ENCODE assay signal across 32 cellular contexts in the genomic region with DNA sequence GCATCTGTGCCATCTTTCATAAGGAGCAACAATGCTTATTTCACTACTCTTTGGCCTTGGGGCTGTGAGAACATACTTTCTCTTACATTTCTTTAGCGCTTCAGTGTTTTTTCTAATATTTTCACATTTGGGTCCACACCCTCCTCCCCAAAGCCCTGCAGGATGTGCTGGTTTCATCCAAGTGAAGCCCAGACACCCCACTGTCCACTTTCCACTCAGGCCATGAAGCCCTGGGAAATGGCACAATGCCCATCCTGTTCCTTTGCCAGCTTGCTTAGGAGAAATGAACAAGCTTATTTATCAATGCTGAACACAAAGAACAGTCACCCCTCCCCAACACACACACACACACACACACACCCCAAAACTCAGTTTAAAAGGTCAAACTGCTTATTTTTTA. TPM values are rescaled to one million over a fixed set of nuclear protein-coding genes. Genes with fewer than 3 reads are reported as not detected.
DNase-seq lines count a peak whose midpoint lies in the region; ATAC-seq and TF ChIP-seq lines count a peak whose summit lies in the region.
"Had no signal": no experiment of that assay in that cellular context is flagged by ENCODE, and none has a peak within 500 bp of the region (broad histone marks: within the 10 kb centered on the region; RNA-seq: fewer than 3 reads in every experiment).

No MANE protein-coding gene starts in this region.

- no peak for TF ChIP-seq CTCF in stomach (IDR thresholded peaks at IDR 0.05)

- peak; percentile 47 for DNase-seq in activated CD4-positive, alpha-beta T cell treated with anti-CD3 and anti-CD28 coated beads, Interleukin-2, amount 10 ng/mL, durations not matched to agents 24 days and 14 days
- DNase-seq in activated CD4-positive, alpha-beta T cell treated with anti-CD3 and anti-CD28 coated beads, Interleukin-2, amount 10 ng/mL, durations not matched to agents 7 days and 5 days = no peak
- DNase-seq in cerebellar cortex (ENCODE audit: low spot score) = peak; percentile 71
- peak in 34 of 51 donors; percentile 5 to 82 (median 44) for DNase-seq in hypothalamus (lab: John Stamatoyannopoulos, UW)
- peak; percentile 42 for DNase-seq in stomach
- DNase-seq in stimulated activated naive CD8-positive, alpha-beta T cell treated with anti-CD3 and anti-CD28 coated beads, Interleukin-15, Interleukin-2, amounts not matched to agents 100 U/mL and 50 U/mL, for 24 hours = no peak
- no peak for DNase-seq in activated naive CD4-positive, alpha-beta T cell treated with Interleukin-2 at 50 U/mL for 16 hours
- DNase-seq: 8988T; activated CD4-positive, alpha-beta T cell treated with anti-CD3 and anti-CD28 coated beads for 4 hours; activated effector memory CD4-positive, alpha-beta T cell treated with Interleukin-2 at 50 U/mL for 16 hours; activated T-cell treated with anti-CD3 and anti-CD28 coated beads, Interleukin-2, amount 50 U/mL, for 1 hour; Calu3; DND-41; endodermal cell; foreskin fibroblast; HCEC 1CT; KG1; left colon; MG63; NCI-H2029; SIG-M5; T1000; WERI-Rb-1 had no signal

- TF ChIP-seq POLR2A in stomach (IDR thresholded peaks at IDR 0.05) = no peak

- peaks cover 11 to 74% (median 67%) of the 10 kb centered on the region in 4 donors for H3K36me3 ChIP-seq in stomach
- H3K36me3 ChIP-seq: MG63 had no signal

- H3K9me3 Mint-ChIP-seq in activated CD4-positive, alpha-beta T cell treated with anti-CD3 and anti-CD28 coated beads, Interleukin-2, amount 10 ng/mL, durations not matched to agents 24 days and 14 days = peaks cover 6% of the 10 kb centered on the region
- peaks cover 3% of the 10 kb centered on the region for H3K9me3 Mint-ChIP-seq in activated CD4-positive, alpha-beta T cell treated with anti-CD3 and anti-CD28 coated beads, Interleukin-2, amount 10 ng/mL, durations not matched to agents 7 days and 5 days
- H3K9me3 Mint-ChIP-seq: stimulated activated effector memory CD8-positive, alpha-beta T cell treated with anti-CD3 and anti-CD28 coated beads, Interleukin-12 subunit alpha, Interleukin-12 subunit beta, amount 100 ng/mL, for 72 hours had no signal

- ATAC-seq in stimulated activated naive CD8-positive, alpha-beta T cell treated with anti-CD3 and anti-CD28 coated beads, Interleukin-15, Interleukin-2, amounts not matched to agents 100 U/mL and 50 U/mL, for 24 hours = no peak
- ATAC-seq in HG02678 (IDR thresholded peaks at IDR 0.05; ENCODE audit: unreplicated experiment) = no peak
- ATAC-seq: left colon; stimulated activated effector memory CD8-positive, alpha-beta T cell treated with anti-CD3 and anti-CD28 coated beads, Interleukin-12 subunit alpha, Interleukin-12 subunit beta, amount 100 ng/mL, for 72 hours had no signal

- intact Hi-C loops in activated CD4-positive, alpha-beta T cell treated with anti-CD3 and anti-CD28 coated beads, Interleukin-2, amount 10 ng/mL, durations not matched to agents 24 days and 14 days (cut with micrococcal nuclease) = no loop called here
- intact Hi-C loops in stomach (cut with DNase I; ENCODE audit: low total_unique reads) = no loop called here

- H3K4me1 Mint-ChIP-seq in activated CD4-positive, alpha-beta T cell treated with anti-CD3 and anti-CD28 coated beads, Interleukin-2, amount 10 ng/mL, durations not matched to agents 24 days and 14 days = no peaks in the 10 kb centered on the region
- H3K4me1 Mint-ChIP-seq in activated CD4-positive, alpha-beta T cell treated with anti-CD3 and anti-CD28 coated beads, Interleukin-2, amount 10 ng/mL, durations not matched to agents 7 days and 5 days = no peaks in the 10 kb centered on the region
- H3K4me1 Mint-ChIP-seq: endodermal cell; neural progenitor cell; stimulated activated effector memory CD8-positive, alpha-beta T cell treated with anti-CD3 and anti-CD28 coated beads, Interleukin-12 subunit alpha, Interleukin-12 subunit beta, amount 100 ng/mL, for 72 hours had no signal

- no peak overlapping the region for H3K4me3 Mint-ChIP-seq in activated CD4-positive, alpha-beta T cell treated with anti-CD3 and anti-CD28 coated beads, Interleukin-2, amount 10 ng/mL, durations not matched to agents 24 days and 14 days
- H3K4me3 Mint-ChIP-seq in activated CD4-positive, alpha-beta T cell treated with anti-CD3 and anti-CD28 coated beads, Interleukin-2, amount 10 ng/mL, durations not matched to agents 7 days and 5 days = no peak overlapping the region
- H3K4me3 Mint-ChIP-seq: activated naive CD8-positive, alpha-beta T cell; CD14-positive monocyte; endodermal cell; neural progenitor cell; stimulated activated effector memory CD8-positive, alpha-beta T cell treated with anti-CD3 and anti-CD28 coated beads, Interleukin-12 subunit alpha, Interleukin-12 subunit beta, amount 100 ng/mL, for 72 hours had no signal

- CTCF ChIA-PET in activated CD4-positive, alpha-beta T cell treated with anti-CD3 and anti-CD28 coated beads, Interleukin-2, amount 10 ng/mL, durations not matched to agents 7 days and 5 days (lab: Charles Lee) = interaction anchor here (1.3 kb wide), 1 partner anchor 131 kb away, joined by 3 read pairs; no protein-coding TSS in a partner anchor

- 94 to 100% (median 96%) methylated on average over 1 of the region's 1 CpG for WGBS in stomach, 5 donors

- peaks cover 0 to 8% (median 0%) of the 10 kb centered on the region in 4 donors for H3K9me3 ChIP-seq in stomach
- H3K9me3 ChIP-seq: ascending aorta, MG63, suprapubic skin had no signal

- TF ChIP-seq EP300 in stomach (IDR thresholded peaks at IDR 0.05) = no peak

- H3K27me3 ChIP-seq in stomach = no peaks in the 10 kb centered on the region
- H3K27me3 ChIP-seq: ascending aorta, esophagus muscularis mucosa, MG63, neural progenitor cell, suprapubic skin had no signal

- H3K27ac Mint-ChIP-seq in activated CD4-positive, alpha-beta T cell treated with anti-CD3 and anti-CD28 coated beads, Interleukin-2, amount 10 ng/mL, durations not matched to agents 24 days and 14 days = no peak overlapping the region
- H3K27ac Mint-ChIP-seq in activated CD4-positive, alpha-beta T cell treated with anti-CD3 and anti-CD28 coated beads, Interleukin-2, amount 10 ng/mL, durations not matched to agents 7 days and 5 days = no peak overlapping the region
- H3K27ac Mint-ChIP-seq: activated naive CD8-positive, alpha-beta T cell; endodermal cell; neural progenitor cell; stimulated activated effector memory CD8-positive, alpha-beta T cell treated with anti-CD3 and anti-CD28 coated beads, Interleukin-12 subunit alpha, Interleukin-12 subunit beta, amount 100 ng/mL, for 72 hours had no signal

- peaks cover 0 to 8% (median 0%) of the 10 kb centered on the region in 4 donors for H3K4me1 ChIP-seq in stomach
- H3K4me1 ChIP-seq: neural progenitor cell, suprapubic skin had no signal

- H3K36me3 Mint-ChIP-seq in activated CD4-positive, alpha-beta T cell treated with anti-CD3 and anti-CD28 coated beads, Interleukin-2, amount 10 ng/mL, durations not matched to agents 24 days and 14 days (ENCODE audit: low read depth) = peaks cover 58% of the 10 kb centered on the region
- peaks cover 52% of the 10 kb centered on the region for H3K36me3 Mint-ChIP-seq in activated CD4-positive, alpha-beta T cell treated with anti-CD3 and anti-CD28 coated beads, Interleukin-2, amount 10 ng/mL, durations not matched to agents 7 days and 5 days (ENCODE audit: low read depth)
- H3K36me3 Mint-ChIP-seq: neural progenitor cell had no signal

- H3K27ac ChIP-seq in stomach = no peak overlapping the region
- H3K27ac ChIP-seq: ascending aorta, esophagus muscularis mucosa, HL-60, neural progenitor cell, suprapubic skin, WERI-Rb-1 had no signal

- H3K27me3 Mint-ChIP-seq in activated CD4-positive, alpha-beta T cell treated with anti-CD3 and anti-CD28 coated beads, Interleukin-2, amount 10 ng/mL, durations not matched to agents 24 days and 14 days = no peaks in the 10 kb centered on the region
- H3K27me3 Mint-ChIP-seq in activated CD4-positive, alpha-beta T cell treated with anti-CD3 and anti-CD28 coated beads, Interleukin-2, amount 10 ng/mL, durations not matched to agents 7 days and 5 days = no peaks in the 10 kb centered on the region
- H3K27me3 Mint-ChIP-seq: activated naive CD8-positive, alpha-beta T cell had no signal

- H3K4me3 ChIP-seq in stomach = no peak overlapping the region
- H3K4me3 ChIP-seq: ascending aorta, esophagus muscularis mucosa, MG63, neural progenitor cell, suprapubic skin had no signal

- POLR2A ChIA-PET in activated CD4-positive, alpha-beta T cell treated with anti-CD3 and anti-CD28 coated beads, Interleukin-2, amount 10 ng/mL, durations not matched to agents 7 days and 5 days (lab: Charles Lee) = no interaction called here

RNA-seq across cellular contexts. Expression of gene TMOD1, which starts 17.3 kb away (rescaled TPM):
- 0.71 and 0.91 TPM in 2 replicates for total RNA-seq in activated CD4-positive, alpha-beta T cell treated with anti-CD3 and anti-CD28 coated beads, Interleukin-2, amount 10 ng/mL, durations not matched to agents 24 days and 14 days
- under 1 TPM; 0.35 to 0.45 TPM for total RNA-seq in activated CD4-positive, alpha-beta T cell treated with anti-CD3 and anti-CD28 coated beads, Interleukin-2, amount 10 ng/mL, durations not matched to agents 7 days and 5 days
- total RNA-seq in stomach = 10 to 100 TPM in 2 of 5 donors, 1 to 10 TPM in 3; 4.6 to 34.8 (median 9.6) TPM
- 10 to 100 TPM in 2 of 3 donors, 1 to 10 TPM in 1; 4.9 to 13.0 (median 12.8) TPM for polyA plus RNA-seq in stomach

Comparison
In these comparisons a context has a peak if more than half of its experiments do, and no peak if none do; other contexts are left out.
1. DNase-seq: peak in activated CD4-positive, alpha-beta T cell treated with anti-CD3 and anti-CD28 coated beads, Interleukin-2, amount 10 ng/mL, durations not matched to agents 24 days and 14 days (single experiment), cerebellar cortex (single experiment), hypothalamus (34 of 51) and stomach (single experiment); none in activated CD4-positive, alpha-beta T cell treated with anti-CD3 and anti-CD28 coated beads, Interleukin-2, amount 10 ng/mL, durations not matched to agents 7 days and 5 days (single experiment), stimulated activated naive CD8-positive, alpha-beta T cell treated with anti-CD3 and anti-CD28 coated beads, Interleukin-15, Interleukin-2, amounts not matched to agents 100 U/mL and 50 U/mL, for 24 hours (single experiment) and activated naive CD4-positive, alpha-beta T cell treated with Interleukin-2 at 50 U/mL for 16 hours (single experiment).